8 cellular contexts compared by ENCODE assay signal in the genomic region with DNA sequence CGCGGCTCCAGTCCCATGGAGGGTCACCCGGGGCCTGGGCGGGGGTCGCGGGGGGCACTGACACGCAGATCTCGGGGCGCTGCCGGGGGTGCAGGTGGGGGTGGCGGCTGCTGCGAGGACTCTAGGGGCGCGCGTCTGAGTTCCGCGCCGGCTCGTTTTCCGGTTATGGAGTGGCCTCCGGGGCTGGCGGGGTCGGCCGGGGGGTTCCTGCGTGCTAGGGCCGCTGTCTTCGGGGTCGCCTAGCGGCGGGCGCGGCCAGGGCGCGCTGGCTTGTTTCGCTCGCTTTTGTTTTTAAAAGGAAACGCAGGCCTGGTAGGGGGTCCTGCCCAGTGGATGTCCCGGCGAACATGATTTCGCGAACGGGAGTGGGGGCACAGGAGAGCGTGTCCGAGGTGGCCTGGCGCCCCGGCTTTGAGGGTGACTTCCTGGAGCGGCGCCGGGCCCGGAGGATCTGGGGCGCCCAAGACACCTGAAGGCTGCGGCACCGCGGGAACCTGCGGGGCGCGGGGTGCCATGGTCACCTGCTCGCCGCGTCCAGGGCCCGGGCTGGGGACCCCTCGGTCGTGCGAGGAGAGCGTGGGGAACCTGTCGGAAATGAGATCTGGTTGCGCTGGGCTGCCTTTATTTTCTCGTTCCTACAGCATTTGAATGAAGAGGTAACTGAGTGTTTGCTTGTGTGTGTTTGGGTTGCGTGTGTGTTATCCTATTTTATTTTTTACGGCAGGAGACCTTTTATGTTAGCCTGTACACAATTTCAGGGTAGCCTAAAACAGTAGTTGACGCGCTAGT. TPM values are rescaled to one million over a fixed set of nuclear protein-coding genes. Genes with fewer than 3 reads are reported as not detected.
DNase-seq lines count a peak whose midpoint lies in the region; ATAC-seq, FAIRE-seq and TF ChIP-seq lines count a peak whose summit lies in the region.

No MANE protein-coding gene starts in this region.

- POLR2A ChIA-PET in RWPE1 (lab: Yijun Ruan, JAX; ENCODE audit: low non-redundant PET) = interaction anchor here (0.9 kb wide), 1 partner anchor 12 kb away, joined by 3 read pairs; no protein-coding TSS in a partner anchor

- TF ChIP-seq CTCF in RWPE1 (conservative IDR thresholded peaks at IDR 0.05; ENCODE audit: low read depth) = no peak

- DNase-seq in GM12891 (ENCODE audit: insufficient read length, low spot score) (peak; percentile 47), RWPE1 (ENCODE audit: low spot score) (no peak), DMS114 treated with DMSO at 0.1 percent for 48 hours (lab: John Stamatoyannopoulos, UW; ENCODE audit: unreplicated experiment) (no peak), midbrain (lab: John Stamatoyannopoulos, UW) (no peak)
- peak; percentile 59 for DNase-seq in stimulated activated CD4-positive, alpha-beta T cell treated with anti-CD3 and anti-CD28 coated beads, Interleukin-15, amount 100 ng/mL, for 24 hours

- peaks cover 43% of the 10 kb centered on the region for H3K4me1 ChIP-seq in iPS-18a (ENCODE audit: control insufficient read depth, low read depth, low read length)

- peak; percentile 27 for ATAC-seq in HG02759 (IDR thresholded peaks at IDR 0.05; ENCODE audit: unreplicated experiment)

- no peaks in the 10 kb centered on the region for H3K9me3 ChIP-seq in iPS-18a (ENCODE audit: control insufficient read depth, low read depth, low read length)

- H3K27me3 ChIP-seq in iPS-18a (ENCODE audit: control insufficient read depth, insufficient read depth, low read length) = peaks cover 12% of the 10 kb centered on the region

- FAIRE-seq in GM12891 (lab: Jason Lieb, UNC) = no peak

- H3K27ac ChIP-seq in RWPE1 (peak overlapping the region; percentile 94), angular gyrus (ENCODE audit: low read depth, low read length) (peak overlapping the region; percentile 67), iPS-18a (ENCODE audit: low read length) (no peak overlapping the region)

- no peak for TF ChIP-seq POLR2A in GM12891 (IDR thresholded peaks at IDR 0.05; ENCODE audit: low read depth, low read length)

- CTCF ChIA-PET in RWPE1 (lab: Yijun Ruan, JAX) = interaction anchor here (0.7 to 1.5 kb wide), 2 partner anchors 70 to 316 kb away, joined by 3 to 5 read pairs; no protein-coding TSS in a partner anchor

- no peaks in the 10 kb centered on the region for H3K36me3 ChIP-seq in iPS-18a (ENCODE audit: control insufficient read depth, low read depth, low read length)

- peak overlapping the region; percentile 72 for H3K9ac ChIP-seq in iPS-18a (ENCODE audit: low read length)

- H3K4me3 ChIP-seq in iPS-18a (ENCODE audit: low read length) = peak overlapping the region; percentile 87

TF ChIP-seq in GM12891, 5 proteins besides CTCF, POLR2A, EP300 and RAD21:
- TF ChIP-seq POU2F2 (IDR thresholded peaks at IDR 0.05; ENCODE audit: low read depth, low read length) (no peak), POLR2AphosphoS5 (IDR thresholded peaks at IDR 0.05; ENCODE audit: low read depth, low read length) (no peak), SPI1 (IDR thresholded peaks at IDR 0.05; ENCODE audit: low read depth, low read length) (no peak), TAF1 (IDR thresholded peaks at IDR 0.05; ENCODE audit: low read depth, low read length) (no peak), PAX5 (IDR thresholded peaks at IDR 0.05; ENCODE audit: insufficient read depth, low read length, severe bottlenecking) (no peak)
TF ChIP-seq in GM12891: peak in this region for 0.

RNA-seq across cellular contexts. Expression of a gene that starts 0.6 kb away (rescaled TPM):
- polyA plus RNA-seq in GM12891 (2012; ENCODE audit: low read depth, missing spikeins) = 2.0 TPM

Comparison
In these comparisons a context has a peak if more than half of its experiments do, and no peak if none do; other contexts are left out.
1. DNase-seq: peak in GM12891 (single experiment) and stimulated activated CD4-positive, alpha-beta T cell treated with anti-CD3 and anti-CD28 coated beads, Interleukin-15, amount 100 ng/mL, for 24 hours (single experiment); none in RWPE1 (single experiment), DMS114 treated with DMSO at 0.1 percent for 48 hours (single experiment) and midbrain (single experiment).